ENCODE assay signal across 8 cellular contexts in genomic region chr4:473575-474457, GRCh38. TPM values are rescaled to one million over a fixed set of nuclear protein-coding genes. Genes with fewer than 3 reads are reported as not detected.
DNase-seq lines count a peak whose midpoint lies in the region; ATAC-seq lines count a peak whose summit lies in the region.

No MANE protein-coding gene starts in this region.

- H3K4me1 Mint-ChIP-seq in activated T-cell treated with anti-CD3 and anti-CD28 coated beads, Interleukin-2, amount 50 U/mL, for 24 hours (ENCODE audit: low read depth), result peaks cover 43% of the 10 kb centered on the region

- peak overlapping the region; percentile 99 for H3K27ac Mint-ChIP-seq in activated T-cell treated with anti-CD3 and anti-CD28 coated beads, Interleukin-2, amount 50 U/mL, for 24 hours

- peaks cover 45% of the 10 kb centered on the region for H3K36me3 ChIP-seq in HUES6 (ENCODE audit: control insufficient read depth, insufficient read depth, low read length)
- no peaks in the 10 kb centered on the region for H3K36me3 ChIP-seq in mucosa of stomach (ENCODE audit: control insufficient read depth, insufficient read depth, low read length)

- peaks cover 54% of the 10 kb centered on the region for H3K9me3 Mint-ChIP-seq in activated T-cell treated with anti-CD3 and anti-CD28 coated beads, Interleukin-2, amount 50 U/mL, for 24 hours

- DNase-seq in D341Med (ENCODE audit: low spot score), result peak; percentile 97
- peak; percentile 99 for DNase-seq in OCI-M1 (lab: John Stamatoyannopoulos, UW)
- DNase-seq in activated T-cell treated with anti-CD3 and anti-CD28 coated beads, Interleukin-2, amount 50 U/mL, for 24 hours, result peak; percentile 91
- peak; percentile 91 for DNase-seq in stimulated activated CD8-positive, alpha-beta memory T cell treated with anti-CD3 and anti-CD28 coated beads, Interleukin-4, amount 100 ng/mL, for 48 hours

- H3K4me1 ChIP-seq in HUES6 (ENCODE audit: control insufficient read depth, insufficient read depth, low read length) (no peaks in the 10 kb centered on the region), mucosa of stomach (ENCODE audit: control insufficient read depth, insufficient read depth, low read length) (no peaks in the 10 kb centered on the region)

- peak overlapping the region; percentile 98 for H3K4me3 Mint-ChIP-seq in activated T-cell treated with anti-CD3 and anti-CD28 coated beads, Interleukin-2, amount 50 U/mL, for 24 hours

- H3K27me3 ChIP-seq in HUES6 (ENCODE audit: control insufficient read depth, insufficient read depth, low read length), result no peaks in the 10 kb centered on the region
- H3K27me3 ChIP-seq in mucosa of stomach (ENCODE audit: control insufficient read depth, insufficient read depth, low read length), result no peaks in the 10 kb centered on the region

- no peaks in the 10 kb centered on the region for H3K27me3 Mint-ChIP-seq in activated T-cell treated with anti-CD3 and anti-CD28 coated beads, Interleukin-2, amount 50 U/mL, for 24 hours

- H3K27ac ChIP-seq in HUES6 (ENCODE audit: low read depth, low read length), result peak overlapping the region; percentile 92

- H3K4me3 ChIP-seq in HUES6 (ENCODE audit: low read depth, low read length) (peak overlapping the region; percentile 87), mucosa of stomach (ENCODE audit: low read length) (peak overlapping the region; percentile 80)

- H3K9me3 ChIP-seq in HUES6 (ENCODE audit: control insufficient read depth, insufficient read depth, low read depth, low read length), result peaks cover 28% of the 10 kb centered on the region; the same call in 1 of the 2 replicates
- no peaks in the 10 kb centered on the region for H3K9me3 ChIP-seq in mucosa of stomach (ENCODE audit: control insufficient read depth, low read length)

- H3K36me3 Mint-ChIP-seq in activated T-cell treated with anti-CD3 and anti-CD28 coated beads, Interleukin-2, amount 50 U/mL, for 24 hours (ENCODE audit: low read depth), result peaks cover 82% of the 10 kb centered on the region

- peak overlapping the region; percentile 94 for H3K9ac ChIP-seq in HUES6 (ENCODE audit: low read length)
- H3K9ac ChIP-seq in mucosa of stomach (ENCODE audit: low read length), result peak overlapping the region; percentile 97

- ATAC-seq in GM21447 (IDR thresholded peaks at IDR 0.05; ENCODE audit: unreplicated experiment) (peak; percentile 99), esophagus mucosa (peak; percentile 100)

RNA-seq across cellular contexts. Expression of gene ZNF721, which starts 25.1 kb away (rescaled TPM):
- 12.8 TPM for total RNA-seq in esophagus mucosa

RNA-seq across cellular contexts. Expression of gene PIGG, which starts 25.2 kb away (rescaled TPM):
- 29.1 TPM for total RNA-seq in esophagus mucosa

Comparison
In these comparisons a context has a peak if more than half of its experiments do, and no peak if none do; other contexts are left out.
1. Peak in every context shown above with its lines: DNase-seq, ATAC-seq, H3K4me3 ChIP-seq and H3K27ac ChIP-seq.